ENCODE assay signal across 12 cellular contexts in genomic region chr6:95294047-95294446, GRCh38.
"Had no signal": no experiment of that assay in that cellular context is flagged by ENCODE, and none has a peak within 500 bp of the region (broad histone marks: within the 10 kb centered on the region; RNA-seq: fewer than 3 reads in every experiment).

No MANE protein-coding gene starts in this region.

- H3K27ac ChIP-seq: body of pancreas, prostate gland had no signal

- H3K9me3 Mint-ChIP-seq: activated naive CD8-positive, alpha-beta T cell treated with anti-CD3 and anti-CD28 coated beads for 36 hours; nephron progenitor cell; stimulated activated naive CD8-positive, alpha-beta T cell treated with anti-CD3 and anti-CD28 coated beads, Interleukin-15, amount 100 ng/mL, for 72 hours had no signal

- H3K4me3 Mint-ChIP-seq: activated naive CD8-positive, alpha-beta T cell treated with anti-CD3 and anti-CD28 coated beads for 36 hours; nephron progenitor cell; stimulated activated naive CD8-positive, alpha-beta T cell treated with anti-CD3 and anti-CD28 coated beads, Interleukin-15, amount 100 ng/mL, for 72 hours had no signal

- H3K4me3 ChIP-seq: body of pancreas, prostate gland had no signal

- H3K9me3 ChIP-seq: body of pancreas, prostate gland had no signal

- H3K27ac Mint-ChIP-seq: activated naive CD8-positive, alpha-beta T cell treated with anti-CD3 and anti-CD28 coated beads for 36 hours; nephron progenitor cell; stimulated activated naive CD8-positive, alpha-beta T cell treated with anti-CD3 and anti-CD28 coated beads, Interleukin-15, amount 100 ng/mL, for 72 hours had no signal

- ATAC-seq: body of pancreas; right cardiac atrium; stimulated activated naive CD8-positive, alpha-beta T cell treated with anti-CD3 and anti-CD28 coated beads, Interleukin-15, amount 100 ng/mL, for 72 hours had no signal

- H3K36me3 ChIP-seq: prostate gland had no signal

- H3K4me1 ChIP-seq: body of pancreas, prostate gland had no signal

- H3K4me1 Mint-ChIP-seq: activated naive CD8-positive, alpha-beta T cell treated with anti-CD3 and anti-CD28 coated beads for 36 hours; nephron progenitor cell; stimulated activated naive CD8-positive, alpha-beta T cell treated with anti-CD3 and anti-CD28 coated beads, Interleukin-15, amount 100 ng/mL, for 72 hours had no signal

- H3K27me3 ChIP-seq: body of pancreas had no signal

- H3K36me3 Mint-ChIP-seq: activated naive CD8-positive, alpha-beta T cell treated with anti-CD3 and anti-CD28 coated beads for 36 hours had no signal

- DNase-seq: activated CD4-positive, alpha-beta T cell treated with anti-CD3 and anti-CD28 coated beads, Interleukin-2, amount 50 U/mL, for 1 hour; activated CD8-positive, alpha-beta memory T cell treated with anti-CD3 and anti-CD28 coated beads for 24 hours; activated naive CD8-positive, alpha-beta T cell treated with anti-CD3 and anti-CD28 coated beads for 36 hours; amygdala; body of pancreas; effector memory CD4-positive, alpha-beta T cell; kidney glomerular epithelial cell; nephron progenitor cell; right cardiac atrium; stimulated activated naive CD8-positive, alpha-beta T cell treated with anti-CD3 and anti-CD28 coated beads, Interleukin-15, amount 100 ng/mL, for 72 hours; SW 1271 had no signal
